Comparison of ENCODE assay signal across 15 cellular contexts in genomic region chr12:125890366-125890905, GRCh38.
"Had no signal": no experiment of that assay in that cellular context is flagged by ENCODE, and none has a peak within 500 bp of the region (broad histone marks: within the 10 kb centered on the region; RNA-seq: fewer than 3 reads in every experiment).

No MANE protein-coding gene starts in this region.

- DNase-seq: activated CD4-positive, alpha-beta T cell treated with anti-CD3 and anti-CD28 coated beads, Interleukin-2, amount 10 ng/mL, durations not matched to agents 24 days and 14 days; amniotic stem cell; colonic mucosa; effector CD8-positive, alpha-beta T cell; left colon; mesendoderm; ovary; SHP77; transverse colon had no signal

- H3K27me3 Mint-ChIP-seq: activated CD4-positive, alpha-beta T cell treated with anti-CD3 and anti-CD28 coated beads, Interleukin-2, amount 10 ng/mL, durations not matched to agents 24 days and 14 days had no signal

- H3K27ac ChIP-seq: breast epithelium, colonic mucosa, ovary, transverse colon had no signal

- H3K36me3 Mint-ChIP-seq: activated naive CD4-positive, alpha-beta T cell treated with anti-CD3 and anti-CD28 coated beads, Interleukin-2, amount 50 U/mL, for 24 hours had no signal

- H3K4me3 ChIP-seq: breast epithelium, colonic mucosa, ovary, smooth muscle cell, transverse colon had no signal

- H3K4me1 ChIP-seq: breast epithelium, colonic mucosa, transverse colon had no signal

- H3K9me3 ChIP-seq: colonic mucosa, ovary, transverse colon had no signal

- H3K27me3 ChIP-seq: breast epithelium, colonic mucosa, ovary, transverse colon had no signal

- ATAC-seq: activated T-helper 17 cell treated with anti-CD3 and anti-CD28 coated beads, Interleukin-2, amount 50 U/mL, for 72 hours; left colon; WTC11 had no signal

- H3K36me3 ChIP-seq: breast epithelium, colonic mucosa, ovary, transverse colon had no signal

- H3K4me1 Mint-ChIP-seq: activated CD4-positive, alpha-beta T cell treated with anti-CD3 and anti-CD28 coated beads, Interleukin-2, amount 10 ng/mL, durations not matched to agents 24 days and 14 days; activated naive CD4-positive, alpha-beta T cell treated with anti-CD3 and anti-CD28 coated beads, Interleukin-2, amount 50 U/mL, for 24 hours; activated T-helper 17 cell treated with anti-CD3 and anti-CD28 coated beads, Interleukin-2, amount 50 U/mL, for 72 hours; WTC11 had no signal

- H3K9me3 Mint-ChIP-seq: activated CD4-positive, alpha-beta T cell treated with anti-CD3 and anti-CD28 coated beads, Interleukin-2, amount 10 ng/mL, durations not matched to agents 24 days and 14 days had no signal

- H3K4me3 Mint-ChIP-seq: activated CD4-positive, alpha-beta T cell treated with anti-CD3 and anti-CD28 coated beads, Interleukin-2, amount 10 ng/mL, durations not matched to agents 24 days and 14 days; activated naive CD4-positive, alpha-beta T cell treated with anti-CD3 and anti-CD28 coated beads, Interleukin-2, amount 50 U/mL, for 24 hours; activated T-helper 17 cell treated with anti-CD3 and anti-CD28 coated beads, Interleukin-2, amount 50 U/mL, for 72 hours; T-helper 1 cell treated with Interleukin-12 subunit alpha and Interleukin-12 subunit beta and Interleukin-4 antibody, amounts not matched to agents 30 μg/mL and 1 μg/mL, for 36 hours; WTC11 had no signal
